Comparison of ENCODE assay signal across 1 cellular context in the genomic region with DNA sequence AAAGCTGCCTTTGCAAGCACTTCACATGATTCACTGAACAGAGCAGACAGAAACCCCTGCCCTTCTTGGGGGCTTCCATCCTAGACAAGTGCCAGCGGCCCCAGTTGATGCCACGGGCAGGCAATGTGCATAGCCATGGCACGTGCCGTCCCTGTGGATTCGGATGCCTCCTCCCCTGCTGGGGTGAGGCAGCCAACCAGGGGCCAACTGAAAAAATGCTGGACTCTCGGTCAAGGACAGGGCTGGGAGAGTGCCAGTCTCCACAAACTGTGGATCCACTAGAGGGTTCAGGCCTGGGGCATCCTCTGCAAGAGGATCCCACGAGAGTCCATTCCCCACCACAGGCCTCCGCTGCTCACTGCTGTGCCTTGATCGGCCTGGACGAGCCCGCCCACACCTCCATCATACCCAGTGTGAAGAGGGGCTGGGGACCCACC.
TF ChIP-seq lines count a peak whose summit lies in the region.

No MANE protein-coding gene starts in this region.

TF ChIP-seq in H1, 55 proteins besides CTCF, POLR2A, EP300 and RAD21:
- TF ChIP-seq KDM5A (IDR thresholded peaks at IDR 0.05; ENCODE audit: low read length) = no peak
- TF ChIP-seq POU5F1 (IDR thresholded peaks at IDR 0.05; ENCODE audit: low read depth, low read length) = no peak
- no peak for TF ChIP-seq KDM1A (IDR thresholded peaks at IDR 0.05; ENCODE audit: borderline replicate concordance, low read length)
- no peak for TF ChIP-seq GTF2F1 (IDR thresholded peaks at IDR 0.05; ENCODE audit: borderline replicate concordance, low read depth, low read length)
- TF ChIP-seq SRF (IDR thresholded peaks at IDR 0.05; ENCODE audit: low read depth, low read length) = no peak
- TF ChIP-seq KDM4A (IDR thresholded peaks at IDR 0.05; ENCODE audit: low read depth, low read length, severe bottlenecking) = no peak
